In genomic region chr13:20870829-20871228, GRCh38 we compare ENCODE assay signal across 13 cellular contexts. TPM values are rescaled to one million over a fixed set of nuclear protein-coding genes. Genes with fewer than 3 reads are reported as not detected.
DNase-seq lines count a peak whose midpoint lies in the region; TF ChIP-seq lines count a peak whose summit lies in the region.
"Had no signal": no experiment of that assay in that cellular context is flagged by ENCODE, and none has a peak within 500 bp of the region (broad histone marks: within the 10 kb centered on the region; RNA-seq: fewer than 3 reads in every experiment).

No MANE protein-coding gene starts in this region.

- 95 to 100% methylated on average over 1 to 2 of the region's 4 CpGs for WGBS in endodermal cell (ENCODE audit: insufficient coverage in 1 of 2, insufficient read length in 1 of 2), 2 experiments

- intact Hi-C loops in CD4-positive, alpha-beta memory T cell (cut with micrococcal nuclease): no loop called here

- DNase-seq in RWPE1 (ENCODE audit: low spot score) (no peak), endodermal cell (no peak), osteocyte (ENCODE audit: extremely low spot score, unreplicated experiment) (no peak), NCI-H1092 (lab: John Stamatoyannopoulos, UW) (no peak)
- DNase-seq in activated CD4-positive, CD25-positive, alpha-beta regulatory T cell treated with anti-CD3 and anti-CD28 coated beads, Interleukin-2, amount 50 U/mL, for 72 hours: no peak
- DNase-seq in CD4-positive, alpha-beta memory T cell: no peak
- DNase-seq: C1 segment of cervical spinal cord; Caco-2; CD8-positive, alpha-beta T cell; DMS153; DND-41; GOT3; HCEC 1CT had no signal

- H3K36me3 ChIP-seq in endodermal cell (ENCODE audit: control insufficient read depth, insufficient read depth, low read length): peaks cover 9% of the 10 kb centered on the region
- no peaks in the 10 kb centered on the region for H3K36me3 ChIP-seq in CD4-positive, alpha-beta memory T cell (ENCODE audit: insufficient read depth, low read length)

- no peaks in the 10 kb centered on the region for H3K9me3 ChIP-seq in endodermal cell (ENCODE audit: control insufficient read depth, low read length)
- H3K9me3 ChIP-seq in CD4-positive, alpha-beta memory T cell (ENCODE audit: control insufficient read depth in 1 of 2, low read length in 2 of 2): no peaks in the 10 kb centered on the region
- H3K9me3 ChIP-seq: Caco-2 had no signal

- H3K27ac Mint-ChIP-seq in endodermal cell (peak overlapping the region; percentile 67), osteocyte (ENCODE audit: unreplicated experiment) (peak overlapping the region; percentile 56)
- H3K27ac Mint-ChIP-seq in CD4-positive, alpha-beta memory T cell: peak overlapping the region in 2 of 7 donors; percentile 48 to 52

- 0 out of 2 replicates have a peak overlapping the region, but pooled peaks have one; percentile 11 for H3K27ac ChIP-seq in RWPE1
- H3K27ac ChIP-seq in endodermal cell (ENCODE audit: low read depth, low read length): no peak overlapping the region
- no peak overlapping the region for H3K27ac ChIP-seq in CD4-positive, alpha-beta memory T cell (ENCODE audit: low read depth, low read length)

- CTCF ChIA-PET in RWPE1 (lab: Yijun Ruan, JAX): no interaction called here
- CTCF ChIA-PET in CD4-positive, alpha-beta memory T cell (lab: Charles Lee; ENCODE audit: partially characterized antibody): interaction anchor here (0.7 to 1.3 kb wide), 2 partner anchors 53 to 322 kb away, joined by 3 to 4 read pairs; no protein-coding TSS in a partner anchor

- H3K9me3 Mint-ChIP-seq in endodermal cell (no peaks in the 10 kb centered on the region), osteocyte (ENCODE audit: unreplicated experiment) (no peaks in the 10 kb centered on the region)
- no peaks in the 10 kb centered on the region for H3K9me3 Mint-ChIP-seq in CD4-positive, alpha-beta memory T cell
- H3K9me3 Mint-ChIP-seq: CD8-positive, alpha-beta T cell had no signal

- H3K4me3 ChIP-seq in endodermal cell (ENCODE audit: low read length): no peak overlapping the region
- no peak overlapping the region for H3K4me3 ChIP-seq in CD4-positive, alpha-beta memory T cell (ENCODE audit: low read length in 2 of 2)

- H3K4me3 Mint-ChIP-seq in endodermal cell (no peak overlapping the region), osteocyte (ENCODE audit: unreplicated experiment) (no peak overlapping the region)
- H3K4me3 Mint-ChIP-seq in CD4-positive, alpha-beta memory T cell: no peak overlapping the region
- H3K4me3 Mint-ChIP-seq: CD8-positive, alpha-beta T cell had no signal

- H3K9ac ChIP-seq in endodermal cell (ENCODE audit: extremely low read depth, low read length, poor library complexity, severe bottlenecking): no peak overlapping the region

- POLR2A ChIA-PET in RWPE1 (lab: Yijun Ruan, JAX; ENCODE audit: low non-redundant PET): interaction anchor here (0.7 kb wide), 1 partner anchor 797 kb away, joined by 3 read pairs; no protein-coding TSS in a partner anchor
- POLR2A ChIA-PET in CD4-positive, alpha-beta memory T cell (lab: Charles Lee; ENCODE audit: partially characterized antibody): no interaction called here

- H3K36me3 Mint-ChIP-seq in endodermal cell (ENCODE audit: low read depth) (no peaks in the 10 kb centered on the region), osteocyte (ENCODE audit: unreplicated experiment) (no peaks in the 10 kb centered on the region)
- peaks cover 9 to 11% of the 10 kb centered on the region in 2 donors for H3K36me3 Mint-ChIP-seq in CD4-positive, alpha-beta memory T cell

- H3K4me1 Mint-ChIP-seq in endodermal cell (peaks cover 28% of the 10 kb centered on the region), osteocyte (ENCODE audit: unreplicated experiment) (peaks cover 43% of the 10 kb centered on the region)
- peaks cover 22 to 33% (median 26%) of the 10 kb centered on the region in 4 donors for H3K4me1 Mint-ChIP-seq in CD4-positive, alpha-beta memory T cell

- peaks cover 14% of the 10 kb centered on the region for H3K4me1 ChIP-seq in endodermal cell (ENCODE audit: control insufficient read depth, insufficient read depth, low read length)
- no peaks in the 10 kb centered on the region for H3K4me1 ChIP-seq in CD4-positive, alpha-beta memory T cell (ENCODE audit: insufficient read depth, low read length)

- TF ChIP-seq CTCF in RWPE1 (conservative IDR thresholded peaks at IDR 0.05; ENCODE audit: low read depth) (no peak), endodermal cell (conservative IDR thresholded peaks at IDR 0.05) (no peak), osteocyte (IDR thresholded peaks at IDR 0.05) (no peak)

- no peaks in the 10 kb centered on the region for H3K27me3 Mint-ChIP-seq in endodermal cell (ENCODE audit: insufficient read depth)
- no peaks in the 10 kb centered on the region for H3K27me3 Mint-ChIP-seq in osteocyte (ENCODE audit: unreplicated experiment)
- no peaks in the 10 kb centered on the region for H3K27me3 Mint-ChIP-seq in CD4-positive, alpha-beta memory T cell

- no peaks in the 10 kb centered on the region for H3K27me3 ChIP-seq in endodermal cell (ENCODE audit: control insufficient read depth, insufficient read depth, low read length, poor library complexity, severe bottlenecking)
- H3K27me3 ChIP-seq in CD4-positive, alpha-beta memory T cell (ENCODE audit: insufficient read depth, low read length): no peaks in the 10 kb centered on the region

RNA-seq across cellular contexts. Expression of gene XPO4, which starts 31.7 kb away (rescaled TPM):
- 10 to 100 TPM; 28.8 to 32.0 TPM for total RNA-seq in endodermal cell
- 16.3 TPM for polyA plus RNA-seq in endodermal cell (2013, experiment 1 of 2)
- 15.3 TPM for polyA plus RNA-seq in endodermal cell (2013, experiment 2 of 2)
- 13.9 and 15.3 TPM in 2 replicates for total RNA-seq in osteocyte
- 10 to 100 TPM; 25.5 to 27.4 TPM for total RNA-seq in CD4-positive, alpha-beta memory T cell
- 1 to 10 TPM; 5.2 to 9.2 TPM for polyA plus RNA-seq in CD4-positive, alpha-beta memory T cell
